In the genomic region with DNA sequence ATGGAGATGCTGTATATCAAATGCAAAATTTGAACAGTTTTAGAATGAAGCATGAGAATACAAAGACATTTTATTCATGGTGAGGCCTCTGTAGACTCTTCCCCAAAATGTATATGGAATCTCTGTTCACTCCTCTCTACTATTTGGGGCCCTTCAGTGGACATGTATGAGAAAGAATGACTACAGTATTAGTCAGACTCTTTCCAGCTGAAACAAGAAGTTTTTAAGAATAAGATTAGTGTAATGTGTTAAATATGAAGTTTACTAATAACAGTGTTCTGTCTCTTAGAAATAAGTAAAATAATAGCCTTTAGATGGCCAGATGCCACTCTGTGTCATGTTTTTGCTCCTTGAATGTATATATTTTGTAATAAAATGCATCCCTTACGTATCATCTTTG, we compare ENCODE assay signal across 22 cellular contexts.
A peak's percentile ranks its signal among the peaks of the same experiment; 100 is the strongest.
DNase-seq lines count a peak whose midpoint lies in the region; ATAC-seq and TF ChIP-seq lines count a peak whose summit lies in the region.
"Had no signal": no experiment of that assay in that cellular context is flagged by ENCODE, and none has a peak within 500 bp of the region (broad histone marks: within the 10 kb centered on the region; RNA-seq: fewer than 3 reads in every experiment).

No MANE protein-coding gene starts in this region.

- H3K18ac ChIP-seq in IMR-90 (ENCODE audit: low read depth, low read length), result no peak overlapping the region
- H3K18ac ChIP-seq in trophoblast cell (ENCODE audit: low read length), result no peak overlapping the region

- no peak overlapping the region for H3K4ac ChIP-seq in IMR-90 (ENCODE audit: low read depth, low read length)
- H3K4ac ChIP-seq in trophoblast cell (ENCODE audit: low read depth, low read length), result no peak overlapping the region

- H4K8ac ChIP-seq in IMR-90 (ENCODE audit: low read depth in 2 of 2, low read length in 2 of 2) (no peak overlapping the region), trophoblast cell (ENCODE audit: low read depth, low read length) (no peak overlapping the region)

- dilution Hi-C loops in IMR-90 (cut with HindIII; ENCODE audit: low sequenced_read_pairs, unreplicated experiment), result no loop called here

- no peak overlapping the region for H4K5ac ChIP-seq in IMR-90 (ENCODE audit: low read depth, low read length)

- intact Hi-C loops in IMR-90 (cut with micrococcal nuclease), result no loop called here
- intact Hi-C loops in ascending aorta (cut with DNase I), result no loop called here
- intact Hi-C loops in tibial artery (cut with DNase I; ENCODE audit: low total_unique reads), result no loop called here

- no peaks in the 10 kb centered on the region; the same call in 1 of the 2 replicates for H3K36me3 ChIP-seq in IMR-90 (ENCODE audit: control insufficient read depth, insufficient read depth, low read length)
- H3K36me3 ChIP-seq in ascending aorta, result no peaks in the 10 kb centered on the region
- no peaks in the 10 kb centered on the region for H3K36me3 ChIP-seq in tibial artery
- H3K36me3 ChIP-seq in trophoblast cell (ENCODE audit: control insufficient read depth in 1 of 2, insufficient read depth in 2 of 2, low read length in 2 of 2), result no peaks in the 10 kb centered on the region
- H3K36me3 ChIP-seq: prostate gland, upper lobe of left lung had no signal

- peak; percentile 63 for ATAC-seq in IMR-90 (ENCODE audit: low read depth)
- ATAC-seq in HG03159 (IDR thresholded peaks at IDR 0.05; ENCODE audit: unreplicated experiment), result no peak
- no peak for ATAC-seq in GM18858 (IDR thresholded peaks at IDR 0.05; ENCODE audit: unreplicated experiment)
- ATAC-seq: activated CD4-positive, alpha-beta T cell treated with anti-CD3 and anti-CD28 coated beads for 36 hours; body of pancreas; left colon; Right ventricle myocardium inferior; stimulated activated naive CD8-positive, alpha-beta T cell treated with anti-CD3 and anti-CD28 coated beads, Interleukin-15, Interleukin-2, amounts not matched to agents 100 U/mL and 50 U/mL, for 24 hours had no signal

- DNase-seq in IMR-90 (peak; percentile 74), ascending aorta (ENCODE audit: low spot score in 2 of 2) (no peak), hepatic stellate cell (ENCODE audit: low spot score) (peak; percentile 19), tibial artery (no peak), trophoblast cell (no peak)
- DNase-seq: activated CD4-positive, alpha-beta T cell treated with anti-CD3 and anti-CD28 coated beads for 36 hours; body of pancreas; COR-L47; DND-41; H7; Kasumi-1; left colon; midbrain; NCI-H1105 treated with DMSO at 0.1 percent for 48 hours; NCI-H2081 treated with DMSO at 0.1 percent for 48 hours; NCI-H510A; stimulated activated naive CD8-positive, alpha-beta T cell treated with anti-CD3 and anti-CD28 coated beads, Interleukin-15, Interleukin-2, amounts not matched to agents 100 U/mL and 50 U/mL, for 24 hours; upper lobe of left lung had no signal

- no peaks in the 10 kb centered on the region for H3K27me3 ChIP-seq in IMR-90 (ENCODE audit: control insufficient read depth, insufficient read depth, low read length)
- H3K27me3 ChIP-seq in ascending aorta, result no peaks in the 10 kb centered on the region
- no peaks in the 10 kb centered on the region for H3K27me3 ChIP-seq in tibial artery
- H3K27me3 ChIP-seq in trophoblast cell (ENCODE audit: insufficient read depth, low read length), result no peaks in the 10 kb centered on the region
- H3K27me3 ChIP-seq: body of pancreas, upper lobe of left lung had no signal

- H3K79me1 ChIP-seq in IMR-90 (ENCODE audit: low read depth in 1 of 2, low read length in 2 of 2), result no peaks in the 10 kb centered on the region
- H3K79me1 ChIP-seq in trophoblast cell (ENCODE audit: low read length), result peaks cover 8% of the 10 kb centered on the region

- H4K91ac ChIP-seq in IMR-90 (ENCODE audit: insufficient read depth, low read depth, low read length), result no peak overlapping the region
- no peak overlapping the region for H4K91ac ChIP-seq in trophoblast cell (ENCODE audit: low read depth, low read length)

- no peak overlapping the region for H3K23ac ChIP-seq in IMR-90 (ENCODE audit: low read depth, low read length)
- H3K23ac ChIP-seq in trophoblast cell (ENCODE audit: low read length), result no peak overlapping the region

- H3K27ac ChIP-seq in IMR-90 (ENCODE audit: insufficient read depth, low read length) (no peak overlapping the region), ascending aorta (peak overlapping the region; percentile 72 to 78), tibial artery (peak overlapping the region; percentile 48 to 79), trophoblast cell (ENCODE audit: low read depth, low read length) (no peak overlapping the region)
- H3K27ac ChIP-seq: body of pancreas, prostate gland, upper lobe of left lung had no signal

- no peaks in the 10 kb centered on the region for H4K20me1 ChIP-seq in IMR-90 (ENCODE audit: insufficient read depth, low read length)

- BruUV-seq in IMR-90 (replicated peaks; lab: Mats Ljungman, UMichigan), result no TSS peak

- H3K9ac ChIP-seq in IMR-90 (ENCODE audit: low read depth, low read length) (no peak overlapping the region), trophoblast cell (ENCODE audit: low read length) (no peak overlapping the region)

- POLR2A ChIA-PET in IMR-90 (lab: Charles Lee; ENCODE audit: unreplicated experiment), result no interaction called here

- no peak for TF ChIP-seq POLR2A in IMR-90 (IDR thresholded peaks at IDR 0.05; ENCODE audit: low read depth, low read length)

- no peak for TF ChIP-seq RAD21 in IMR-90 (IDR thresholded peaks at IDR 0.05; ENCODE audit: low read length)

- CTCF ChIA-PET in IMR-90 (lab: Yijun Ruan, JAX), result no interaction called here

- no peak overlapping the region for H2BK15ac ChIP-seq in IMR-90 (ENCODE audit: low read depth, low read length)

- no peaks in the 10 kb centered on the region for H3K79me2 ChIP-seq in trophoblast cell (ENCODE audit: control insufficient read depth, insufficient read depth, low read length, poor library complexity)

- TF ChIP-seq CTCF in IMR-90 (conservative IDR thresholded peaks at IDR 0.05; ENCODE audit: low read depth, low read length), result no peak
- TF ChIP-seq CTCF in ascending aorta (IDR thresholded peaks at IDR 0.05), result no peak
- no peak for TF ChIP-seq CTCF in tibial artery (IDR thresholded peaks at IDR 0.05)

- no peak overlapping the region for H2AK5ac ChIP-seq in IMR-90 (ENCODE audit: low read depth, low read length)
- no peak overlapping the region for H2AK5ac ChIP-seq in trophoblast cell (ENCODE audit: low read length)

- no CpG with 5 or more reads among the region's 1 CpG for WGBS in IMR-90 (ENCODE audit: extremely low coverage in 2 of 2, insufficient read length in 1 of 2), 2 experiments
- WGBS in trophoblast cell (ENCODE audit: extremely low coverage, insufficient coverage, insufficient read length), result no CpG with 5 or more reads among the region's 1 CpG

- no peak overlapping the region for H2BK120ac ChIP-seq in IMR-90 (ENCODE audit: low read depth, low read length)
- H2BK120ac ChIP-seq in trophoblast cell (ENCODE audit: insufficient read depth, low read length, poor library complexity), result no peak overlapping the region

- peaks cover 11% of the 10 kb centered on the region for H3K4me1 ChIP-seq in IMR-90 (ENCODE audit: control insufficient read depth, insufficient read depth, low read length)
- peaks cover 4 to 34% of the 10 kb centered on the region in 2 donors for H3K4me1 ChIP-seq in ascending aorta
- H3K4me1 ChIP-seq in tibial artery, result peaks cover 0 to 94% (median 25%) of the 10 kb centered on the region in 4 donors
- peaks cover 3 to 5% of the 10 kb centered on the region in 2 experiments for H3K4me1 ChIP-seq in trophoblast cell (ENCODE audit: control insufficient read depth in 1 of 2, insufficient read depth in 2 of 2, low read length in 2 of 2)
- H3K4me1 ChIP-seq: body of pancreas, prostate gland, upper lobe of left lung had no signal

- in situ Hi-C loops in IMR-90 (cut with MboI; ENCODE audit: low sequenced_read_pairs), result no loop called here

- no peaks in the 10 kb centered on the region for H3K9me3 ChIP-seq in IMR-90 (ENCODE audit: control insufficient read depth, insufficient read depth, low read length)
- H3K9me3 ChIP-seq in ascending aorta, result no peaks in the 10 kb centered on the region
- no peaks in the 10 kb centered on the region for H3K9me3 ChIP-seq in tibial artery
- H3K9me3 ChIP-seq in trophoblast cell (ENCODE audit: insufficient read depth, low read depth, low read length), result no peaks in the 10 kb centered on the region
- H3K9me3 ChIP-seq: body of pancreas, prostate gland, upper lobe of left lung had no signal

- H2BK5ac ChIP-seq in IMR-90 (ENCODE audit: low read depth, low read length, poor library complexity, severe bottlenecking) (no peak overlapping the region), trophoblast cell (ENCODE audit: low read depth, low read length, poor library complexity) (no peak overlapping the region)

- H3K4me3 ChIP-seq in IMR-90 (ENCODE audit: insufficient read depth, low read depth, low read length), result no peak overlapping the region
- no peak overlapping the region for H3K4me3 ChIP-seq in ascending aorta
- H3K4me3 ChIP-seq in tibial artery, result no peak overlapping the region
- no peak overlapping the region for H3K4me3 ChIP-seq in trophoblast cell (ENCODE audit: low read depth, low read length)
- H3K4me3 ChIP-seq: body of pancreas, prostate gland, upper lobe of left lung had no signal

- no peaks in the 10 kb centered on the region; the same call in 1 of the 2 replicates for H3K9me1 ChIP-seq in IMR-90 (ENCODE audit: insufficient read depth, low read length)

- no peak overlapping the region for H3K14ac ChIP-seq in IMR-90 (replicated peaks; ENCODE audit: low read depth, low read length)
- H3K14ac ChIP-seq in trophoblast cell (ENCODE audit: low read length), result no peak overlapping the region

- H4K12ac ChIP-seq in trophoblast cell (ENCODE audit: low read depth, low read length), result no peak overlapping the region

- H2AK9ac ChIP-seq in IMR-90 (replicated peaks; ENCODE audit: low read depth, low read length, poor library complexity), result no peak overlapping the region

- no peak overlapping the region for H2BK12ac ChIP-seq in trophoblast cell (ENCODE audit: low read length)

- no peak overlapping the region for H3K4me2 ChIP-seq in IMR-90 (ENCODE audit: low read depth, low read length)
- H3K4me2 ChIP-seq in trophoblast cell (ENCODE audit: low read length), result no peak overlapping the region

- H2AFZ ChIP-seq in IMR-90 (replicated peaks; ENCODE audit: low read length, poor library complexity), result no peak overlapping the region
- H2AFZ ChIP-seq in trophoblast cell (ENCODE audit: insufficient read depth, low read length, poor library complexity), result no peak overlapping the region

- no peak overlapping the region for H3K56ac ChIP-seq in IMR-90 (ENCODE audit: extremely low read depth, insufficient read depth, low read length)

- H2BK20ac ChIP-seq in IMR-90 (ENCODE audit: low read depth, low read length), result no peak overlapping the region; the same call in 1 of the 2 replicates

TF ChIP-seq in IMR-90, 13 proteins besides CTCF, POLR2A, EP300 and RAD21 (continues in another document):
- TF ChIP-seq FOS (IDR thresholded peaks at IDR 0.05; ENCODE audit: low read depth, low read length) (no peak), MAZ (IDR thresholded peaks at IDR 0.05; ENCODE audit: borderline replicate concordance, low read depth, low read length) (no peak), RCOR1 (IDR thresholded peaks at IDR 0.05; ENCODE audit: insufficient replicate concordance, low read length) (no peak), NFE2L2 (IDR thresholded peaks at IDR 0.05; ENCODE audit: low read depth, low read length) (no peak), RFX5 (IDR thresholded peaks at IDR 0.05; ENCODE audit: low read depth, low read length) (no peak)

Comparison
In these comparisons a context has a peak if more than half of its experiments do, and no peak if none do; other contexts are left out.
1. DNase-seq: peak in IMR-90 (single experiment) and hepatic stellate cell (single experiment); none in ascending aorta (0 of 2), tibial artery (0 of 2) and trophoblast cell (0 of 2).
2. H3K27ac ChIP-seq: peak in ascending aorta (2 of 2) and tibial artery (2 of 2); none in IMR-90 (single experiment) and trophoblast cell (single experiment).